In genomic region chr12:12992418-12993175, GRCh38 we compare ENCODE assay signal across 1 cellular context.
TF ChIP-seq lines count a peak whose summit lies in the region.

No MANE protein-coding gene starts in this region.

TF ChIP-seq in HepG2, 621 proteins besides CTCF, POLR2A, EP300 and RAD21:
- no peak for TF ChIP-seq ZNF652 (CRISPR knock-in tag; IDR thresholded peaks at IDR 0.05; ENCODE audit: borderline replicate concordance, low read depth)
- no peak for TF ChIP-seq SNRNP70 (IDR thresholded peaks at IDR 0.05; ENCODE audit: low read depth, low read length)
- TF ChIP-seq USF2 (IDR thresholded peaks at IDR 0.05; ENCODE audit: low read depth, low read length) = no peak
- no peak for TF ChIP-seq USF2 (CRISPR knock-in tag; IDR thresholded peaks at IDR 0.05; ENCODE audit: borderline replicate concordance)
- no peak for TF ChIP-seq ZNF431 (CRISPR knock-in tag; IDR thresholded peaks at IDR 0.05; ENCODE audit: borderline replicate concordance, low read depth)
- TF ChIP-seq NR2F2 (IDR thresholded peaks at IDR 0.05; ENCODE audit: borderline replicate concordance, low read depth) = no peak
- TF ChIP-seq SAP130 (CRISPR knock-in tag; IDR thresholded peaks at IDR 0.05; ENCODE audit: low read depth) = peak; percentile 28; the same call in 1 of the 2 replicates
- TF ChIP-seq CEBPB (IDR thresholded peaks at IDR 0.05; ENCODE audit: borderline replicate concordance, low read depth, low read length) = peak; percentile 27; the same call in 1 of the 2 replicates
- no peak for TF ChIP-seq HDAC1 (CRISPR knock-in tag; IDR thresholded peaks at IDR 0.05)
- peak; percentile 64 for TF ChIP-seq FOSL2 (CRISPR knock-in tag; IDR thresholded peaks at IDR 0.05)
- no peak for TF ChIP-seq CHD4 (IDR thresholded peaks at IDR 0.05; ENCODE audit: borderline replicate concordance, low read length)
- no peak for TF ChIP-seq ATF7 (IDR thresholded peaks at IDR 0.05)
- no peak for TF ChIP-seq ATF7 (CRISPR knock-in tag; IDR thresholded peaks at IDR 0.05)
- TF ChIP-seq STAT5B (CRISPR knock-in tag; IDR thresholded peaks at IDR 0.05) = no peak
- no peak for TF ChIP-seq SNAPC2 (CRISPR knock-in tag; IDR thresholded peaks at IDR 0.05)
- TF ChIP-seq HNRNPK (IDR thresholded peaks at IDR 0.05; ENCODE audit: low read depth, low read length, poor library complexity, severe bottlenecking) = peak; percentile 84
